18 cellular contexts compared by ENCODE assay signal in genomic region chr5:163821142-163821541, GRCh38.
"Had no signal": no experiment of that assay in that cellular context is flagged by ENCODE, and none has a peak within 500 bp of the region (broad histone marks: within the 10 kb centered on the region; RNA-seq: fewer than 3 reads in every experiment).

No MANE protein-coding gene starts in this region.

- H3K4me1 Mint-ChIP-seq: activated naive CD8-positive, alpha-beta T cell treated with anti-CD3 and anti-CD28 coated beads for 36 hours; central memory CD8-positive, alpha-beta T cell; naive thymus-derived CD4-positive, alpha-beta T cell had no signal

- H3K27ac Mint-ChIP-seq: activated naive CD8-positive, alpha-beta T cell treated with anti-CD3 and anti-CD28 coated beads for 36 hours; activated T-helper 1 cell treated with anti-CD3 and anti-CD28 coated beads, Interleukin-12 subunit alpha, Interleukin-12 subunit beta, Interleukin-2, Interleukin-4 antibody, amounts not matched to agents 30 ng/mL and 10 ng/mL and 1 ng/mL, durations not matched to agents 14 hours and 24 hours and 36 hours; brain; dendritic cell treated with granulocyte-macrophage colony-stimulating factor and Interleukin-4, amounts not matched to agents 40 ng/mL and 50 ng/mL, for 4 days; effector memory CD8-positive, alpha-beta T cell; naive thymus-derived CD4-positive, alpha-beta T cell; stimulated activated naive CD8-positive, alpha-beta T cell treated with anti-CD3 and anti-CD28 coated beads, Interleukin-15, Interleukin-2, amounts not matched to agents 100 ng/mL and 50 ng/mL, for 24 hours had no signal

- ATAC-seq: activated CD4-positive, CD25-positive, alpha-beta regulatory T cell treated with anti-CD3 and anti-CD28 coated beads, Interleukin-2, amount 50 U/mL, for 24 hours; effector memory CD8-positive, alpha-beta T cell; left lung; mucosa of descending colon; naive thymus-derived CD4-positive, alpha-beta T cell; pancreas; sciatic nerve; upper lobe of right lung had no signal

- H3K9me3 ChIP-seq: mucosa of descending colon, pancreas, testis, upper lobe of right lung had no signal

- H3K27ac ChIP-seq: epithelial cell of prostate, left lung, pancreas, testis, upper lobe of right lung had no signal

- H3K27me3 Mint-ChIP-seq: activated naive CD8-positive, alpha-beta T cell treated with anti-CD3 and anti-CD28 coated beads for 36 hours; central memory CD8-positive, alpha-beta T cell; dendritic cell treated with granulocyte-macrophage colony-stimulating factor and Interleukin-4, amounts not matched to agents 40 ng/mL and 50 ng/mL, for 4 days; effector memory CD8-positive, alpha-beta T cell; naive thymus-derived CD4-positive, alpha-beta T cell; stimulated activated naive CD8-positive, alpha-beta T cell treated with anti-CD3 and anti-CD28 coated beads, Interleukin-15, Interleukin-2, amounts not matched to agents 100 ng/mL and 50 ng/mL, for 24 hours had no signal

- H3K4me3 ChIP-seq: left lung, mucosa of descending colon, pancreas, testis, upper lobe of right lung had no signal

- H3K4me1 ChIP-seq: left lung, pancreas, testis, upper lobe of right lung had no signal

- H3K27me3 ChIP-seq: left lung, pancreas, testis, upper lobe of right lung had no signal

- H3K4me3 Mint-ChIP-seq: activated naive CD8-positive, alpha-beta T cell treated with anti-CD3 and anti-CD28 coated beads for 36 hours; activated T-helper 1 cell treated with anti-CD3 and anti-CD28 coated beads, Interleukin-12 subunit alpha, Interleukin-12 subunit beta, Interleukin-2, Interleukin-4 antibody, amounts not matched to agents 30 ng/mL and 10 ng/mL and 1 ng/mL, durations not matched to agents 14 hours and 24 hours and 36 hours; brain; central memory CD8-positive, alpha-beta T cell; dendritic cell treated with granulocyte-macrophage colony-stimulating factor and Interleukin-4, amounts not matched to agents 40 ng/mL and 50 ng/mL, for 4 days; effector memory CD8-positive, alpha-beta T cell; naive thymus-derived CD4-positive, alpha-beta T cell; stimulated activated naive CD8-positive, alpha-beta T cell treated with anti-CD3 and anti-CD28 coated beads, Interleukin-15, Interleukin-2, amounts not matched to agents 100 ng/mL and 50 ng/mL, for 24 hours had no signal

- H3K36me3 ChIP-seq: left lung, pancreas, upper lobe of right lung had no signal

- H3K36me3 Mint-ChIP-seq: activated naive CD8-positive, alpha-beta T cell treated with anti-CD3 and anti-CD28 coated beads for 36 hours; naive thymus-derived CD4-positive, alpha-beta T cell had no signal

- DNase-seq: activated naive CD8-positive, alpha-beta T cell treated with anti-CD3 and anti-CD28 coated beads for 36 hours; effector memory CD8-positive, alpha-beta T cell; kidney; left lung; mammary epithelial cell; mucosa of descending colon; naive thymus-derived CD4-positive, alpha-beta T cell; pancreas; testis; upper lobe of right lung had no signal
